8 cellular contexts compared by ENCODE assay signal in the genomic region with DNA sequence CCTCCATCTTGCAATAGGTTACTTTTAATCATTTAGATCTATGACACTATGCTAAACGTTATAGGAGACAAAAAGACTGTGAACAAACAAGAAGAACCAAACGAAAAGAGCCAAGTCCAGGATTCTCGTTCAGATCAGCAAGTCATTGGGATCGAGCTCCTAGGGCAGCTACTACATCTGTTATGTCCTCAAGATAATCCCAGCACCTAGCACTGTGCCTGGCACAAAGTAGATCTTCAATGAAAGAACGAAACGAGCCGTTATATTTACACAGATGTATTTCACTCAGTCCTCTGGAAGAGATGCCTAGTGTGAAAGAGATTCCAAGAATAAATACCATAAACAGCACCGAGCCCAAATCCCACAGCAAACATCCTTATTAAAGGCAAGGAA. TPM values are rescaled to one million over a fixed set of nuclear protein-coding genes. Genes with fewer than 3 reads are reported as not detected.
DNase-seq lines count a peak whose midpoint lies in the region; ATAC-seq and TF ChIP-seq lines count a peak whose summit lies in the region.

No MANE protein-coding gene starts in this region.

- WGBS in HUES64 = 17% methylated on average over 8 of the region's 8 CpGs

- intact Hi-C loops in mucosa of descending colon (cut with DNase I, micrococcal nuclease) = no loop called here

- TF ChIP-seq CTCF in GM12875 (IDR thresholded peaks at IDR 0.05; ENCODE audit: borderline replicate concordance, insufficient read depth, low read depth, low read length) (no peak), mucosa of descending colon (IDR thresholded peaks at IDR 0.05) (no peak)

- H3K4me1 ChIP-seq in HUES64 (ENCODE audit: insufficient read depth, low read length) (no peaks in the 10 kb centered on the region; the same call in 1 of the 2 replicates), mucosa of descending colon (ENCODE audit: low read depth) (peaks cover 17% of the 10 kb centered on the region)

- H3K27me3 ChIP-seq in HUES64 (ENCODE audit: insufficient read depth, low read length) = no peaks in the 10 kb centered on the region

- DNase-seq in caudate nucleus (lab: John Stamatoyannopoulos, UW) (peak in 10 of 61 donors; percentile 14 to 68 (median 50)), mucosa of descending colon (peak in 1 of 3 donors; percentile 29), putamen (ENCODE audit: low spot score) (no peak), retina (no peak), DMS79 (lab: John Stamatoyannopoulos, UW) (no peak)

- peaks cover 37% of the 10 kb centered on the region for H3K36me3 ChIP-seq in HUES64 (ENCODE audit: insufficient read depth, low read length)
- H3K36me3 ChIP-seq in mucosa of descending colon (ENCODE audit: low read depth) = no peaks in the 10 kb centered on the region

- H3K27ac ChIP-seq in HUES64 (ENCODE audit: low read depth, low read length) = no peak overlapping the region
- H3K27ac ChIP-seq in caudate nucleus (ENCODE audit: low read depth, low read length) = peak overlapping the region; percentile 47

- ATAC-seq in mucosa of descending colon (peak; percentile 0), HG02884 (IDR thresholded peaks at IDR 0.05; ENCODE audit: unreplicated experiment) (no peak)

- H3K9ac ChIP-seq in HUES64 (ENCODE audit: low read depth, low read length) = peak overlapping the region; percentile 50; the same call in 1 of the 2 replicates

- peak overlapping the region; percentile 90 for H3K4me3 ChIP-seq in GM12875 (ENCODE audit: low read depth, low read length)
- H3K4me3 ChIP-seq in HUES64 (ENCODE audit: low read length) = peak overlapping the region; percentile 82
- H3K4me3 ChIP-seq in mucosa of descending colon = peak overlapping the region; percentile 60

- H3K9me3 ChIP-seq in HUES64 (ENCODE audit: insufficient read depth, low read depth, low read length) (peaks cover 9% of the 10 kb centered on the region; the same call in 1 of the 2 replicates), mucosa of descending colon (no peaks in the 10 kb centered on the region)

RNA-seq across cellular contexts. Expression of a gene that starts 0.5 kb away (rescaled TPM):
- 14.1 TPM for polyA plus RNA-seq in HUES64 (2013, experiment 1 of 2)
- polyA plus RNA-seq in HUES64 (2013, experiment 2 of 2) = 19.0 TPM
- total RNA-seq in mucosa of descending colon = 10 to 100 TPM in 1 of 3 donors, 1 to 10 TPM in 2; 6.0 to 10.2 (median 6.3) TPM

RNA-seq across cellular contexts. Expression of a gene that starts 0.7 kb away (rescaled TPM):
- 32.0 TPM for polyA plus RNA-seq in HUES64 (2013, experiment 1 of 2)
- polyA plus RNA-seq in HUES64 (2013, experiment 2 of 2) = 39.0 TPM
- 10 to 100 TPM; 12.6 to 19.0 (median 14.2) TPM for total RNA-seq in mucosa of descending colon
